23 cellular contexts compared by ENCODE assay signal in the genomic region with DNA sequence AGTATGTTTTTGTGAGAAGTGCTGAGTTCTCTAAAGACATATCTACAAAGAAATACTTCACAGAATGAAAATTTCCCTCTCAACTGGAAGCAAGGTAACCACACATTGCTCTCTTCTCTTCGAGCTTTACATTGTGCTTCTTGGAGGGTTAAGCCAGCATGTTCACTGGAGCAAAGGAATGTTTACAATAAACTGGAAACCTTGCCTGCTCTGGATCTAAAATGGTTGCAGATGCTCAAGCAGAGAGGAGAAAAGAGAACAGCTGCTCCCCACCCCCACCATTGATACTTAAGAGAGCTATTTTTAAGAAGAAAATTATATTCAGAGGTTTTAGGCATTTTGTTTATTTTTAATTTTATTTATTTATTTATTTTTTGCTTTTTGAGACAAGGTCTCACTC.
"Had no signal": no experiment of that assay in that cellular context is flagged by ENCODE, and none has a peak within 500 bp of the region (broad histone marks: within the 10 kb centered on the region; RNA-seq: fewer than 3 reads in every experiment).

No MANE protein-coding gene starts in this region.

- ATAC-seq: effector memory CD8-positive, alpha-beta T cell; gastroesophageal sphincter; lower lobe of right lung; mucosa of descending colon; naive thymus-derived CD8-positive, alpha-beta T cell; sciatic nerve; stimulated activated naive B cell treated with anti-CD40 and anti-IgM and Interleukin-4, amounts not matched to agents 10 μg/mL and 1 μg/mL and 100 μg/mL, for 72 hours had no signal

- H3K36me3 ChIP-seq: esophagus muscularis mucosa, lower lobe of right lung, spleen, stomach, thoracic aorta, transverse colon had no signal

- H3K4me3 ChIP-seq: esophagus muscularis mucosa, gastroesophageal sphincter, left ventricle myocardium inferior, lower lobe of right lung, mucosa of descending colon, spleen, stomach, thoracic aorta, transverse colon had no signal

- H3K9me3 ChIP-seq: esophagus muscularis mucosa, gastroesophageal sphincter, left ventricle myocardium inferior, lower lobe of right lung, mucosa of descending colon, spleen, stomach, thoracic aorta, transverse colon had no signal

- H3K27ac Mint-ChIP-seq: dendritic cell treated with granulocyte-macrophage colony-stimulating factor and Interleukin-4, amounts not matched to agents 40 ng/mL and 50 ng/mL, for 4 days; effector memory CD8-positive, alpha-beta T cell; immature natural killer cell; memory B cell; naive thymus-derived CD8-positive, alpha-beta T cell; stimulated activated naive B cell treated with anti-CD40 and anti-IgM and Interleukin-4, amounts not matched to agents 10 μg/mL and 1 μg/mL and 100 μg/mL, for 72 hours had no signal

- DNase-seq: cerebellar nuclear complex; effector memory CD8-positive, alpha-beta T cell; glutamatergic neuron; immature natural killer cell; left ventricle myocardium inferior; lower lobe of right lung; mucosa of descending colon; naive thymus-derived CD8-positive, alpha-beta T cell; spleen; stimulated activated CD4-positive, alpha-beta T cell treated with anti-CD3 and anti-CD28 coated beads, Interleukin-15, amount 100 ng/mL, for 24 hours; stimulated activated CD4-positive, alpha-beta T cell treated with anti-CD3 and anti-CD28 coated beads, Interleukin-1b, Interleukin-23, amount 100 ng/mL, for 48 hours; stimulated activated CD4-positive, alpha-beta T cell treated with anti-CD3 and anti-CD28 coated beads, Interleukin-4, amount 100 ng/mL, for 4 hours; stimulated activated naive B cell treated with anti-CD40 and anti-IgM and Interleukin-4, amounts not matched to agents 10 μg/mL and 1 μg/mL and 100 μg/mL, for 72 hours; stomach; substantia nigra; transverse colon had no signal

- H3K36me3 Mint-ChIP-seq: stimulated activated naive B cell treated with anti-CD40 and anti-IgM and Interleukin-4, amounts not matched to agents 10 μg/mL and 1 μg/mL and 100 μg/mL, for 72 hours had no signal

- H3K9me3 Mint-ChIP-seq: dendritic cell treated with granulocyte-macrophage colony-stimulating factor and Interleukin-4, amounts not matched to agents 40 ng/mL and 50 ng/mL, for 4 days; effector memory CD8-positive, alpha-beta T cell; immature natural killer cell; memory B cell; naive thymus-derived CD8-positive, alpha-beta T cell; stimulated activated naive B cell treated with anti-CD40 and anti-IgM and Interleukin-4, amounts not matched to agents 10 μg/mL and 1 μg/mL and 100 μg/mL, for 72 hours had no signal

- H3K4me3 Mint-ChIP-seq: dendritic cell treated with granulocyte-macrophage colony-stimulating factor and Interleukin-4, amounts not matched to agents 40 ng/mL and 50 ng/mL, for 4 days; effector memory CD8-positive, alpha-beta T cell; immature natural killer cell; memory B cell; naive thymus-derived CD8-positive, alpha-beta T cell; stimulated activated naive B cell treated with anti-CD40 and anti-IgM and Interleukin-4, amounts not matched to agents 10 μg/mL and 1 μg/mL and 100 μg/mL, for 72 hours had no signal

- H3K4me1 Mint-ChIP-seq: immature natural killer cell; memory B cell; naive thymus-derived CD8-positive, alpha-beta T cell; stimulated activated naive B cell treated with anti-CD40 and anti-IgM and Interleukin-4, amounts not matched to agents 10 μg/mL and 1 μg/mL and 100 μg/mL, for 72 hours had no signal

- H3K27ac ChIP-seq: epithelial cell of prostate, esophagus muscularis mucosa, gastroesophageal sphincter, left ventricle myocardium inferior, lower lobe of right lung, spleen, stomach, thoracic aorta, transverse colon had no signal
